Comparison of ENCODE assay signal across 21 cellular contexts in genomic region chr3:122984650-122985049, GRCh38. TPM values are rescaled to one million over a fixed set of nuclear protein-coding genes. Genes with fewer than 3 reads are reported as not detected.
"Had no signal": no experiment of that assay in that cellular context is flagged by ENCODE, and none has a peak within 500 bp of the region (broad histone marks: within the 10 kb centered on the region; RNA-seq: fewer than 3 reads in every experiment).

No MANE protein-coding gene starts in this region.

- H3K27me3 ChIP-seq: pancreas, upper lobe of left lung, uterus had no signal

- DNase-seq: effector memory CD8-positive, alpha-beta T cell; gastrocnemius medialis; islet precursor cell; left lung; lower lobe of right lung; midbrain; occipital lobe; pancreas; right cardiac atrium; small intestine; stimulated activated CD4-positive, alpha-beta T cell treated with anti-CD3 and anti-CD28 coated beads, Interleukin-12 subunit alpha, Interleukin-12 subunit beta, amount 100 ng/mL, for 4 hours; stimulated activated naive CD4-positive, alpha-beta T cell treated with Interleukin-2 at 50 U/mL for 16 hours; tibial artery; upper lobe of left lung; uterus had no signal

- H3K4me1 ChIP-seq: pancreas, uterus had no signal

- H3K36me3 Mint-ChIP-seq: memory B cell had no signal

- H3K4me3 ChIP-seq: esophagus muscularis mucosa, gastrocnemius medialis, left lung, lower lobe of right lung, pancreas, tibial artery, upper lobe of left lung, uterus had no signal

- H3K36me3 ChIP-seq: esophagus muscularis mucosa, gastrocnemius medialis, left lung, lower lobe of right lung, pancreas, tibial artery, upper lobe of left lung, uterus had no signal

- H3K9me3 Mint-ChIP-seq: dendritic cell treated with granulocyte-macrophage colony-stimulating factor and Interleukin-4, amounts not matched to agents 40 ng/mL and 50 ng/mL, for 4 days; effector memory CD8-positive, alpha-beta T cell; memory B cell had no signal

- H3K27ac Mint-ChIP-seq: dendritic cell treated with granulocyte-macrophage colony-stimulating factor and Interleukin-4, amounts not matched to agents 40 ng/mL and 50 ng/mL, for 4 days; effector memory CD8-positive, alpha-beta T cell; memory B cell; progenitor cell of endocrine pancreas had no signal

- ATAC-seq: effector memory CD8-positive, alpha-beta T cell; gastrocnemius medialis; left lung; lower lobe of right lung; pancreas; right cardiac atrium had no signal

- H3K27ac ChIP-seq: epithelial cell of prostate, esophagus muscularis mucosa, gastrocnemius medialis, left lung, lower lobe of right lung, pancreas, tibial artery, upper lobe of left lung, uterus had no signal

- H3K9me3 ChIP-seq: esophagus muscularis mucosa, gastrocnemius medialis, left lung, lower lobe of right lung, pancreas, tibial artery, upper lobe of left lung, uterus had no signal

- H3K4me3 Mint-ChIP-seq: dendritic cell treated with granulocyte-macrophage colony-stimulating factor and Interleukin-4, amounts not matched to agents 40 ng/mL and 50 ng/mL, for 4 days; effector memory CD8-positive, alpha-beta T cell; memory B cell had no signal

RNA-seq across cellular contexts. Expression of gene SEMA5B, which starts 42.9 kb away (rescaled TPM):
- total RNA-seq: fibroblast of villous mesenchyme had no signal
